ENCODE assay signal across 1 cellular context in genomic region chr7:93048136-93048930, GRCh38.
TF ChIP-seq lines count a peak whose summit lies in the region.

No MANE protein-coding gene starts in this region.

TF ChIP-seq in HCT116, 20 proteins besides CTCF, POLR2A, EP300 and RAD21 (continued from another document):
- TF ChIP-seq, protein P1, sequence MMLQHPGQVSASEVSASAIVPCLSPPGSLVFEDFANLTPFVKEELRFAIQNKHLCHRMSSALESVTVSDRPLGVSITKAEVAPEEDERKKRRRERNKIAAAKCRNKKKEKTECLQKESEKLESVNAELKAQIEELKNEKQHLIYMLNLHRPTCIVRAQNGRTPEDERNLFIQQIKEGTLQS (IDR thresholded peaks at IDR 0.05) = no peak
- TF ChIP-seq, protein P2, sequence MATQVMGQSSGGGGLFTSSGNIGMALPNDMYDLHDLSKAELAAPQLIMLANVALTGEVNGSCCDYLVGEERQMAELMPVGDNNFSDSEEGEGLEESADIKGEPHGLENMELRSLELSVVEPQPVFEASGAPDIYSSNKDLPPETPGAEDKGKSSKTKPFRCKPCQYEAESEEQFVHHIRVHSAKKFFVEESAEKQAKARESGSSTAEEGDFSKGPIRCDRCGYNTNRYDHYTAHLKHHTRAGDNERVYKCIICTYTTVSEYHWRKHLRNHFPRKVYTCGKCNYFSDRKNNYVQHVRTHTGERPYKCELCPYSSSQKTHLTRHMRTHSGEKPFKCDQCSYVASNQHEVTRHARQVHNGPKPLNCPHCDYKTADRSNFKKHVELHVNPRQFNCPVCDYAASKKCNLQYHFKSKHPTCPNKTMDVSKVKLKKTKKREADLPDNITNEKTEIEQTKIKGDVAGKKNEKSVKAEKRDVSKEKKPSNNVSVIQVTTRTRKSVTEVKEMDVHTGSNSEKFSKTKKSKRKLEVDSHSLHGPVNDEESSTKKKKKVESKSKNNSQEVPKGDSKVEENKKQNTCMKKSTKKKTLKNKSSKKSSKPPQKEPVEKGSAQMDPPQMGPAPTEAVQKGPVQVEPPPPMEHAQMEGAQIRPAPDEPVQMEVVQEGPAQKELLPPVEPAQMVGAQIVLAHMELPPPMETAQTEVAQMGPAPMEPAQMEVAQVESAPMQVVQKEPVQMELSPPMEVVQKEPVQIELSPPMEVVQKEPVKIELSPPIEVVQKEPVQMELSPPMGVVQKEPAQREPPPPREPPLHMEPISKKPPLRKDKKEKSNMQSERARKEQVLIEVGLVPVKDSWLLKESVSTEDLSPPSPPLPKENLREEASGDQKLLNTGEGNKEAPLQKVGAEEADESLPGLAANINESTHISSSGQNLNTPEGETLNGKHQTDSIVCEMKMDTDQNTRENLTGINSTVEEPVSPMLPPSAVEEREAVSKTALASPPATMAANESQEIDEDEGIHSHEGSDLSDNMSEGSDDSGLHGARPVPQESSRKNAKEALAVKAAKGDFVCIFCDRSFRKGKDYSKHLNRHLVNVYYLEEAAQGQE (IDR thresholded peaks at IDR 0.05; ENCODE audit: low read depth) = no peak
- no peak for TF ChIP-seq EGR1 (IDR thresholded peaks at IDR 0.05; ENCODE audit: low read depth)
- no peak for TF ChIP-seq YY1 (IDR thresholded peaks at IDR 0.05; ENCODE audit: extremely low read depth, insufficient replicate concordance, low read depth, low read length)
- no peak for TF ChIP-seq POLR2AphosphoS5 (IDR thresholded peaks at IDR 0.05; ENCODE audit: low read depth, low read length)
